9 cellular contexts compared by ENCODE assay signal in the genomic region with DNA sequence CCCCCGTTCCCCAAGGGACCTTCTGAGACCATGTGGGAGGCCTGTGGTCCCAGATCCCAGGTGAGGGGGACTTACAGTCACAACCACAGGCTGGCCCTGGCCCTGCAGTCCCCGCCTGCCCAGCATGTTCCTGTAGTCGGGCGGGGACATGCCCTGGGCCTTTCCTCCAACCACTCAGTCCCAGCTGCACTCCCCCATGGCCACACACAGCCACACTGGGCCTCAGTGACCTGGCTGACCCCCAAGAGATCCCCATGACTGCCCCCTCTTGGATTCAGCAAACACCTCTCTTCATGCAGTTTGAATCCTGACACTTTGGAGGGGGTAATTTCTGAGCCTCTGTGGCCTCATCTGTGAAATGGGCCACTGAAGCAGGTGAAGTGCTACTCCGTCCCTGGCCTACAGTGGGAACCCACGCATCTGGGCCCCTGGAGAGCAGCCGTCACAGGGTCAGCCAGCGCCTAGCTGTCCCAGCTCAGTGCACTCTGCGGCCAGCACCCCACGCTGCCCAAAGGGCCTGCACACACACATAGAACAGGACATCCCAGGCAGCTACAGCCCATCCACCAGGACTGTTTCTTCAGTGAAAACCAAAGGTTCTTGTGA. TPM values are rescaled to one million over a fixed set of nuclear protein-coding genes. Genes with fewer than 3 reads are reported as not detected.
DNase-seq lines count a peak whose midpoint lies in the region; ATAC-seq and TF ChIP-seq lines count a peak whose summit lies in the region.
"Had no signal": no experiment of that assay in that cellular context is flagged by ENCODE, and none has a peak within 500 bp of the region (broad histone marks: within the 10 kb centered on the region; RNA-seq: fewer than 3 reads in every experiment).

No MANE protein-coding gene starts in this region.

- no peaks in the 10 kb centered on the region for H3K27me3 Mint-ChIP-seq in activated T-cell treated with anti-CD3 and anti-CD28 coated beads, Interleukin-2, amount 50 U/mL, for 4 hours (ENCODE audit: low read depth)
- peaks cover 31% of the 10 kb centered on the region for H3K27me3 Mint-ChIP-seq in stimulated activated naive CD8-positive, alpha-beta T cell treated with anti-CD3 and anti-CD28 coated beads, Interleukin-15, amount 100 ng/mL, for 72 hours

- H3K27ac ChIP-seq in Peyer's patch, result no peak overlapping the region

- no peak overlapping the region for H3K4me3 ChIP-seq in Peyer's patch

- TF ChIP-seq POLR2A in Peyer's patch (IDR thresholded peaks at IDR 0.05), result no peak

- H3K4me3 Mint-ChIP-seq in activated T-cell treated with anti-CD3 and anti-CD28 coated beads, Interleukin-2, amount 50 U/mL, for 4 hours, result peak overlapping the region; percentile 35
- peak overlapping the region; percentile 59 to 82 for H3K4me3 Mint-ChIP-seq in stimulated activated naive CD8-positive, alpha-beta T cell treated with anti-CD3 and anti-CD28 coated beads, Interleukin-15, amount 100 ng/mL, for 72 hours

- peak overlapping the region; percentile 87 to 99 for H3K27ac Mint-ChIP-seq in stimulated activated naive CD8-positive, alpha-beta T cell treated with anti-CD3 and anti-CD28 coated beads, Interleukin-15, amount 100 ng/mL, for 72 hours

- peaks cover 0 to 5% (median 0%) of the 10 kb centered on the region in 4 donors for H3K4me1 ChIP-seq in Peyer's patch

- H3K9me3 ChIP-seq in Peyer's patch, result no peaks in the 10 kb centered on the region

- no peaks in the 10 kb centered on the region for H3K36me3 ChIP-seq in Peyer's patch

- peaks cover 22% of the 10 kb centered on the region for H3K4me1 Mint-ChIP-seq in activated T-cell treated with anti-CD3 and anti-CD28 coated beads, Interleukin-2, amount 50 U/mL, for 4 hours (ENCODE audit: low read depth)
- peaks cover 45% of the 10 kb centered on the region for H3K4me1 Mint-ChIP-seq in stimulated activated naive CD8-positive, alpha-beta T cell treated with anti-CD3 and anti-CD28 coated beads, Interleukin-15, amount 100 ng/mL, for 72 hours

- no peaks in the 10 kb centered on the region for H3K9me3 Mint-ChIP-seq in activated T-cell treated with anti-CD3 and anti-CD28 coated beads, Interleukin-2, amount 50 U/mL, for 4 hours
- H3K9me3 Mint-ChIP-seq in stimulated activated naive CD8-positive, alpha-beta T cell treated with anti-CD3 and anti-CD28 coated beads, Interleukin-15, amount 100 ng/mL, for 72 hours, result no peaks in the 10 kb centered on the region

- peak; percentile 29 for ATAC-seq in HG03025 (IDR thresholded peaks at IDR 0.05; ENCODE audit: low FRiP score, unreplicated experiment)
- ATAC-seq in activated T-cell treated with anti-CD3 and anti-CD28 coated beads, Interleukin-2, amount 50 U/mL, for 4 hours, result no peak
- ATAC-seq in stimulated activated naive CD8-positive, alpha-beta T cell treated with anti-CD3 and anti-CD28 coated beads, Interleukin-15, amount 100 ng/mL, for 72 hours, result peak; percentile 56
- ATAC-seq: Panc1 had no signal

- TF ChIP-seq CTCF in Peyer's patch (IDR thresholded peaks at IDR 0.05), result no peak

- H3K27me3 ChIP-seq in Peyer's patch, result no peaks in the 10 kb centered on the region

- H3K36me3 Mint-ChIP-seq in activated T-cell treated with anti-CD3 and anti-CD28 coated beads, Interleukin-2, amount 50 U/mL, for 4 hours (ENCODE audit: insufficient read depth), result no peaks in the 10 kb centered on the region

- peak; percentile 20 for DNase-seq in activated CD4-positive, alpha-beta T cell treated with anti-CD3 and anti-CD28 coated beads for 1 hour
- no peak for DNase-seq in activated CD4-positive, alpha-beta T cell treated with anti-CD3 and anti-CD28 coated beads for 48 hours
- no peak for DNase-seq in activated T-cell treated with anti-CD3 and anti-CD28 coated beads, Interleukin-2, amount 50 U/mL, for 4 hours
- no peak for DNase-seq in stimulated activated naive CD8-positive, alpha-beta T cell treated with anti-CD3 and anti-CD28 coated beads, Interleukin-15, amount 100 ng/mL, for 72 hours
- DNase-seq in NCI-H2196 treated with DMSO at 0.1 percent for 48 hours (lab: John Stamatoyannopoulos, UW; ENCODE audit: unreplicated experiment) (no peak), Peyer's patch (no peak), NCI-H2171 (lab: John Stamatoyannopoulos, UW) (no peak)

RNA-seq across cellular contexts. Expression of a gene that starts 12.7 kb away (rescaled TPM):
- under 1 TPM; 0.43 to 0.84 (median 0.58) TPM for total RNA-seq in activated T-cell treated with anti-CD3 and anti-CD28 coated beads, Interleukin-2, amount 50 U/mL, for 4 hours
- 10 to 100 TPM in 1 of 4 donors, 1 to 10 TPM in 3; 1.1 to 10.7 (median 1.6) TPM for total RNA-seq in Peyer's patch

Comparison
In these comparisons a context has a peak if more than half of its experiments do, and no peak if none do; other contexts are left out.
1. ATAC-seq: peak in HG03025 (single experiment) and stimulated activated naive CD8-positive, alpha-beta T cell treated with anti-CD3 and anti-CD28 coated beads, Interleukin-15, amount 100 ng/mL, for 72 hours (single experiment); none in activated T-cell treated with anti-CD3 and anti-CD28 coated beads, Interleukin-2, amount 50 U/mL, for 4 hours (0 of 2).